7 cellular contexts compared by ENCODE assay signal in genomic region chr11:706957-707816, GRCh38. TPM values are rescaled to one million over a fixed set of nuclear protein-coding genes. Genes with fewer than 3 reads are reported as not detected.
DNase-seq lines count a peak whose midpoint lies in the region; ATAC-seq and TF ChIP-seq lines count a peak whose summit lies in the region.

No MANE protein-coding gene starts in this region.

- intact Hi-C loops in right lobe of liver (cut with DNase I), result no loop called here

- no peaks in the 10 kb centered on the region for H3K9me3 ChIP-seq in right lobe of liver
- no peaks in the 10 kb centered on the region for H3K9me3 ChIP-seq in upper lobe of left lung

- DNase-seq in HT1080 (ENCODE audit: low read depth) (peak; percentile 61), choroid plexus epithelial cell (ENCODE audit: low read depth) (peak; percentile 17), right lobe of liver (peak; percentile 79 to 94 (median 89)), upper lobe of left lung (peak; percentile 69 to 89)
- DNase-seq in activated effector memory CD4-positive, alpha-beta T cell treated with Interleukin-2 at 50 U/mL for 16 hours, result no peak

- 31% methylated on average over 7 of the region's 30 CpGs for WGBS in right lobe of liver (ENCODE audit: insufficient coverage, low coverage, low lambda C conversion rate, missing lambda C conversion rate)
- 29 to 48% methylated on average over 15 to 24 of the region's 30 CpGs for WGBS in upper lobe of left lung, 2 donors

- TF ChIP-seq CTCF in choroid plexus epithelial cell (conservative IDR thresholded peaks at IDR 0.05; ENCODE audit: low read depth, low read length) (no peak), right lobe of liver (IDR thresholded peaks at IDR 0.05) (peak in 2 of 4 donors; percentile 12 to 40), upper lobe of left lung (IDR thresholded peaks at IDR 0.05) (peak in 1 of 6 experiments; percentile 41)

- peaks cover 0 to 52% (median 23%) of the 10 kb centered on the region in 4 donors for H3K4me1 ChIP-seq in right lobe of liver
- H3K4me1 ChIP-seq in upper lobe of left lung, result peaks cover 35 to 79% (median 55%) of the 10 kb centered on the region in 4 donors

- no peaks in the 10 kb centered on the region for H3K36me3 ChIP-seq in right lobe of liver
- peaks cover 0 to 4% (median 1%) of the 10 kb centered on the region in 4 donors for H3K36me3 ChIP-seq in upper lobe of left lung

- peak; percentile 40 to 64 (median 52) for ATAC-seq in right lobe of liver
- ATAC-seq in upper lobe of left lung (ENCODE audit: low FRiP score in 2 of 2), result peak; percentile 20 to 55
- no peak for ATAC-seq in GM18873 (IDR thresholded peaks at IDR 0.05; ENCODE audit: low FRiP score, unreplicated experiment)
- ATAC-seq in GM18502 (IDR thresholded peaks at IDR 0.05; ENCODE audit: poor library complexity, unreplicated experiment), result no peak

- H3K4me3 ChIP-seq in choroid plexus epithelial cell (ENCODE audit: low read depth, low read length) (peak overlapping the region; percentile 55), right lobe of liver (peak overlapping the region; percentile 67 to 91 (median 86)), upper lobe of left lung (peak overlapping the region; percentile 38 to 62 (median 60))

- no peak for TF ChIP-seq EP300 in upper lobe of left lung (IDR thresholded peaks at IDR 0.05)

- H3K27me3 ChIP-seq in right lobe of liver (no peaks in the 10 kb centered on the region), upper lobe of left lung (peaks cover 0 to 20% (median 10%) of the 10 kb centered on the region in 4 donors)

- TF ChIP-seq POLR2A in right lobe of liver (IDR thresholded peaks at IDR 0.05), result peak; percentile 18
- TF ChIP-seq POLR2A in upper lobe of left lung (IDR thresholded peaks at IDR 0.05), result no peak

- H3K27ac ChIP-seq in right lobe of liver (peak overlapping the region; percentile 53 to 77 (median 60)), upper lobe of left lung (peak overlapping the region; percentile 75 to 86 (median 81))

RNA-seq across cellular contexts. Expression of gene EPS8L2, which starts 1.2 kb away (rescaled TPM):
- total RNA-seq in HT1080 (2014; rRNA removed; shearing (Covaris generic)), result 38.3 and 42.6 TPM in 2 replicates
- 35.4 and 36.6 TPM in 2 replicates for polyA plus RNA-seq in HT1080 (2015; cell fraction: cytosol; rRNA removed)
- 192 and 196 TPM in 2 replicates for polyA plus RNA-seq in HT1080 (2015; cell fraction: nucleus; rRNA removed)
- total RNA-seq in right lobe of liver, result 100 to 1,000 TPM in 5 of 6 experiments, 10 to 100 TPM in 1; 95.8 to 184 (median 120) TPM
- total RNA-seq in upper lobe of left lung, result 100 to 1,000 TPM; 120 to 497 (median 199) TPM

RNA-seq across cellular contexts. Expression of gene TMEM80, which starts 11.6 kb away (rescaled TPM):
- total RNA-seq in HT1080 (2014; rRNA removed; shearing (Covaris generic)), result 23.6 and 27.9 TPM in 2 replicates
- 12.6 and 14.6 TPM in 2 replicates for polyA plus RNA-seq in HT1080 (2015; cell fraction: cytosol; rRNA removed)
- polyA plus RNA-seq in HT1080 (2015; cell fraction: nucleus; rRNA removed), result 27.2 and 38.0 TPM in 2 replicates
- total RNA-seq in right lobe of liver (10 to 100 TPM in 3 of 6 experiments, 1 to 10 TPM in 3; 6.9 to 15.5 (median 10.5) TPM), upper lobe of left lung (10 to 100 TPM; 28.6 to 62.9 (median 36.1) TPM)

RNA-seq across cellular contexts. Expression of gene DEAF1, which starts 12.2 kb away (rescaled TPM):
- total RNA-seq in HT1080 (2014; rRNA removed; shearing (Covaris generic)), result 64.5 and 75.0 TPM in 2 replicates
- 43.7 and 56.2 TPM in 2 replicates for polyA plus RNA-seq in HT1080 (2015; cell fraction: cytosol; rRNA removed)
- polyA plus RNA-seq in HT1080 (2015; cell fraction: nucleus; rRNA removed), result 37.9 and 38.8 TPM in 2 replicates
- total RNA-seq in right lobe of liver (10 to 100 TPM; 11.3 to 17.9 (median 14.0) TPM), upper lobe of left lung (10 to 100 TPM; 23.9 to 87.3 (median 35.6) TPM)

RNA-seq across cellular contexts. Expression of gene TALDO1, which starts 40.1 kb away (rescaled TPM):
- 235 and 266 TPM in 2 replicates for total RNA-seq in HT1080 (2014; rRNA removed; shearing (Covaris generic))
- polyA plus RNA-seq in HT1080 (2015; cell fraction: cytosol; rRNA removed), result 177 and 178 TPM in 2 replicates
- 140 and 151 TPM in 2 replicates for polyA plus RNA-seq in HT1080 (2015; cell fraction: nucleus; rRNA removed)
- total RNA-seq in right lobe of liver, result 100 to 1,000 TPM; 102 to 184 (median 150) TPM
- total RNA-seq in upper lobe of left lung, result 100 to 1,000 TPM; 163 to 313 (median 217) TPM

Comparison
In these comparisons a context has a peak if more than half of its experiments do, and no peak if none do; other contexts are left out.
1. ATAC-seq: peak in right lobe of liver (4 of 4) and upper lobe of left lung (2 of 2); none in GM18873 (single experiment) and GM18502 (single experiment).
2. Peak in every context shown above with its lines, with median percentiles within 50 percentile points of each other: H3K4me3 ChIP-seq.